ENCODE assay signal across 10 cellular contexts in genomic region chr5:137453476-137454080, GRCh38. TPM values are rescaled to one million over a fixed set of nuclear protein-coding genes. Genes with fewer than 3 reads are reported as not detected.
DNase-seq lines count a peak whose midpoint lies in the region; ATAC-seq and TF ChIP-seq lines count a peak whose summit lies in the region.
"Had no signal": no experiment of that assay in that cellular context is flagged by ENCODE, and none has a peak within 500 bp of the region (broad histone marks: within the 10 kb centered on the region; RNA-seq: fewer than 3 reads in every experiment).

No MANE protein-coding gene starts in this region.

- no peak for ATAC-seq in activated T-helper 17 cell treated with anti-CD3 and anti-CD28 coated beads, Interleukin-2, amount 50 U/mL, for 72 hours (replicated peaks)
- no peak for ATAC-seq in HG03439 (IDR thresholded peaks at IDR 0.05; ENCODE audit: unreplicated experiment)
- ATAC-seq in gastroesophageal sphincter = no peak

- H3K9me3 ChIP-seq in uterus (no peaks in the 10 kb centered on the region), gastroesophageal sphincter (no peaks in the 10 kb centered on the region)

- H3K9me3 Mint-ChIP-seq in Calu3 (ENCODE audit: low read depth, unreplicated experiment) = no peaks in the 10 kb centered on the region
- peaks cover 6% of the 10 kb centered on the region for H3K9me3 Mint-ChIP-seq in activated T-helper 17 cell treated with anti-CD3 and anti-CD28 coated beads, Interleukin-2, amount 50 U/mL, for 72 hours
- H3K9me3 Mint-ChIP-seq: activated CD4-positive, alpha-beta memory T cell treated with anti-CD3 and anti-CD28 coated beads, Interleukin-2, amount 10 ng/mL, durations not matched to agents 7 days and 5 days had no signal

- H3K4me1 ChIP-seq in uterus (no peaks in the 10 kb centered on the region), gastroesophageal sphincter (no peaks in the 10 kb centered on the region)

- no peaks in the 10 kb centered on the region for H3K4me1 Mint-ChIP-seq in Calu3 (ENCODE audit: low read depth, unreplicated experiment)
- no peaks in the 10 kb centered on the region for H3K4me1 Mint-ChIP-seq in activated T-helper 17 cell treated with anti-CD3 and anti-CD28 coated beads, Interleukin-2, amount 50 U/mL, for 72 hours
- H3K4me1 Mint-ChIP-seq: activated CD4-positive, alpha-beta memory T cell treated with anti-CD3 and anti-CD28 coated beads, Interleukin-2, amount 10 ng/mL, durations not matched to agents 7 days and 5 days had no signal

- no peak overlapping the region for H3K27ac Mint-ChIP-seq in Calu3 (ENCODE audit: unreplicated experiment)
- H3K27ac Mint-ChIP-seq in activated T-helper 17 cell treated with anti-CD3 and anti-CD28 coated beads, Interleukin-2, amount 50 U/mL, for 72 hours = no peak overlapping the region
- H3K27ac Mint-ChIP-seq: activated CD4-positive, alpha-beta memory T cell treated with anti-CD3 and anti-CD28 coated beads, Interleukin-2, amount 10 ng/mL, durations not matched to agents 7 days and 5 days had no signal

- in situ Hi-C loops in astrocyte of the cerebellum (cut with HindIII; ENCODE audit: low sequenced_read_pairs) = no loop called here

- TF ChIP-seq CTCF in Calu3 (IDR thresholded peaks at IDR 0.05; ENCODE audit: unreplicated experiment) (no peak), astrocyte of the cerebellum (IDR thresholded peaks at IDR 0.05; ENCODE audit: low read depth, low read length, missing control alignments) (no peak), kidney epithelial cell (IDR thresholded peaks at IDR 0.05; ENCODE audit: insufficient read depth, low read length, poor library complexity, severe bottlenecking) (no peak), uterus (IDR thresholded peaks at IDR 0.05) (no peak), gastroesophageal sphincter (IDR thresholded peaks at IDR 0.05) (no peak)

- H3K27me3 ChIP-seq in kidney epithelial cell (ENCODE audit: control insufficient read depth, insufficient read depth, low read length) (no peaks in the 10 kb centered on the region), uterus (no peaks in the 10 kb centered on the region), gastroesophageal sphincter (peaks cover 5% of the 10 kb centered on the region)

- BruUV-seq in Calu3 (replicated peaks; lab: Mats Ljungman, UMichigan) = no TSS peak

- no peaks in the 10 kb centered on the region for H3K36me3 ChIP-seq in kidney epithelial cell (ENCODE audit: control insufficient read depth, insufficient read depth, low read length)
- H3K36me3 ChIP-seq in uterus = no peaks in the 10 kb centered on the region
- H3K36me3 ChIP-seq in gastroesophageal sphincter = no peaks in the 10 kb centered on the region

- H3K4me3 Mint-ChIP-seq in Calu3 (ENCODE audit: low read depth, unreplicated experiment) = no peak overlapping the region
- H3K4me3 Mint-ChIP-seq in activated T-helper 17 cell treated with anti-CD3 and anti-CD28 coated beads, Interleukin-2, amount 50 U/mL, for 72 hours = no peak overlapping the region
- H3K4me3 Mint-ChIP-seq: activated CD4-positive, alpha-beta memory T cell treated with anti-CD3 and anti-CD28 coated beads, Interleukin-2, amount 10 ng/mL, durations not matched to agents 7 days and 5 days had no signal

- peak; percentile 18 for DNase-seq in Calu3
- DNase-seq in M059J (ENCODE audit: low read depth) = peak; percentile 66
- DNase-seq in astrocyte of the cerebellum (ENCODE audit: low read depth) = peak; percentile 70
- DNase-seq in kidney epithelial cell (ENCODE audit: low read depth) = peak; percentile 19
- DNase-seq in uterus = no peak
- DNase-seq: activated CD4-positive, alpha-beta memory T cell treated with anti-CD3 and anti-CD28 coated beads, Interleukin-2, amount 10 ng/mL, durations not matched to agents 7 days and 5 days; NCI-H510A treated with DMSO at 0.1 percent for 48 hours had no signal

- CTCF ChIA-PET in Calu3 (lab: Charles Lee) = no interaction called here

- intact Hi-C loops in Calu3 (cut with micrococcal nuclease; ENCODE audit: unreplicated experiment) = no loop called here
- intact Hi-C loops in uterus (cut with DNase I; ENCODE audit: low total_unique reads) = no loop called here

- no peak for TF ChIP-seq EP300 in gastroesophageal sphincter (IDR thresholded peaks at IDR 0.05)

- WGBS in gastroesophageal sphincter (ENCODE audit: low coverage in 1 of 2), 2 donors = 40 to 41% methylated on average over 5 to 6 of the region's 6 CpGs

- no peaks in the 10 kb centered on the region for H3K36me3 Mint-ChIP-seq in Calu3 (ENCODE audit: insufficient read depth, unreplicated experiment)
- no peaks in the 10 kb centered on the region for H3K36me3 Mint-ChIP-seq in activated T-helper 17 cell treated with anti-CD3 and anti-CD28 coated beads, Interleukin-2, amount 50 U/mL, for 72 hours (ENCODE audit: low read depth)

- H3K27ac ChIP-seq in uterus (no peak overlapping the region), gastroesophageal sphincter (no peak overlapping the region)

- H3K4me3 ChIP-seq in astrocyte of the cerebellum (ENCODE audit: low read depth, low read length) = no peak overlapping the region
- no peak overlapping the region for H3K4me3 ChIP-seq in kidney epithelial cell (ENCODE audit: low read depth, low read length)
- no peak overlapping the region for H3K4me3 ChIP-seq in uterus
- H3K4me3 ChIP-seq in gastroesophageal sphincter = no peak overlapping the region

- TF ChIP-seq POLR2A in uterus (IDR thresholded peaks at IDR 0.05) = no peak
- TF ChIP-seq POLR2A in gastroesophageal sphincter (IDR thresholded peaks at IDR 0.05) = no peak

- peaks cover 78% of the 10 kb centered on the region for H3K27me3 Mint-ChIP-seq in Calu3 (ENCODE audit: unreplicated experiment)
- H3K27me3 Mint-ChIP-seq in activated T-helper 17 cell treated with anti-CD3 and anti-CD28 coated beads, Interleukin-2, amount 50 U/mL, for 72 hours = peaks cover 7% of the 10 kb centered on the region

RNA-seq across cellular contexts. Expression of gene SPOCK1, which starts 45.5 kb away (rescaled TPM):
- total RNA-seq in Calu3 (2022) (3.2 and 3.3 TPM in 2 replicates), kidney epithelial cell (13.1 and 20.1 TPM in 2 replicates), uterus (100 to 1,000 TPM in 1 of 4 donors, 10 to 100 TPM in 3; 31.8 to 131 (median 45.1) TPM), gastroesophageal sphincter (10 to 100 TPM; 46.5 to 52.7 (median 51.4) TPM)
- 25.5 and 29.1 TPM in 2 replicates for total RNA-seq in M059J (2014; rRNA removed; shearing (Covaris generic))
- total RNA-seq in activated T-helper 17 cell treated with anti-CD3 and anti-CD28 coated beads, Interleukin-2, amount 50 U/mL, for 72 hours = not detected

Comparison
In these comparisons a context has a peak if more than half of its experiments do, and no peak if none do; other contexts are left out.
1. DNase-seq: peak in Calu3 (single experiment), M059J (single experiment), astrocyte of the cerebellum (single experiment) and kidney epithelial cell (single experiment); none in uterus (0 of 2).